Comparison of ENCODE assay signal across 16 cellular contexts in genomic region chr16:77227745-77228144, GRCh38. TPM values are rescaled to one million over a fixed set of nuclear protein-coding genes. Genes with fewer than 3 reads are reported as not detected.
A peak's percentile ranks its signal among the peaks of the same experiment; 100 is the strongest.
DNase-seq lines count a peak whose midpoint lies in the region; ATAC-seq and TF ChIP-seq lines count a peak whose summit lies in the region.
"Had no signal": no experiment of that assay in that cellular context is flagged by ENCODE, and none has a peak within 500 bp of the region (broad histone marks: within the 10 kb centered on the region; RNA-seq: fewer than 3 reads in every experiment).

No MANE protein-coding gene starts in this region.

- no peaks in the 10 kb centered on the region for H3K4me1 ChIP-seq in tibial nerve
- peaks cover 4% of the 10 kb centered on the region for H3K4me1 ChIP-seq in osteoblast (ENCODE audit: insufficient read depth, low read length)

- no peak overlapping the region for H3K4me3 ChIP-seq in tibial nerve
- H3K4me3 ChIP-seq in osteoblast (ENCODE audit: insufficient read depth, low read length), result no peak overlapping the region

- no peak overlapping the region for H3K4me2 ChIP-seq in osteoblast (ENCODE audit: insufficient read depth, low read length)

- 81 to 90% methylated on average over 5 of the region's 5 CpGs for WGBS in tibial nerve, 2 donors

- H3K27ac ChIP-seq in tibial nerve (no peak overlapping the region), osteoblast (ENCODE audit: low read depth, low read length) (no peak overlapping the region)

- TF ChIP-seq EP300 in tibial nerve (IDR thresholded peaks at IDR 0.05), result no peak

- ATAC-seq in GM18505 (IDR thresholded peaks at IDR 0.05; ENCODE audit: unreplicated experiment) (peak; percentile 82), GM19035 (IDR thresholded peaks at IDR 0.05; ENCODE audit: unreplicated experiment) (peak; percentile 74), HG02763 (IDR thresholded peaks at IDR 0.05; ENCODE audit: unreplicated experiment) (peak; percentile 65), HG03520 (IDR thresholded peaks at IDR 0.05; ENCODE audit: unreplicated experiment) (peak; percentile 78)
- ATAC-seq: left colon had no signal

- TF ChIP-seq CTCF in tibial nerve (IDR thresholded peaks at IDR 0.05) (no peak), osteoblast (IDR thresholded peaks at IDR 0.05; ENCODE audit: extremely low read depth, low read depth, low read length) (no peak)

- DNase-seq in HK-2 (ENCODE audit: unreplicated experiment), result no peak
- DNase-seq in mucosa of gallbladder (ENCODE audit: low spot score), result no peak
- DNase-seq in tibial nerve (ENCODE audit: low spot score in 2 of 2), result no peak
- no peak for DNase-seq in osteoblast (ENCODE audit: insufficient read length, low spot score, missing footprints)
- DNase-seq: activated gamma-delta T cell treated with Interleukin-2 at 50 U/mL for 16 hours; glutamatergic neuron; left colon; naive B cell; NCI-H1048; NCI-H345; stimulated activated CD4-positive, alpha-beta T cell treated with anti-CD3 and anti-CD28 coated beads, Interleukin-4, amount 100 ng/mL, for 4 hours; SW 1271 had no signal

- TF ChIP-seq POLR2A in GM18505 (IDR thresholded peaks at IDR 0.05; ENCODE audit: borderline replicate concordance, extremely low read depth, insufficient read depth, insufficient read length), result no peak
- no peak for TF ChIP-seq POLR2A in tibial nerve (IDR thresholded peaks at IDR 0.05)

- no peak overlapping the region for H2AFZ ChIP-seq in osteoblast (ENCODE audit: low read length)

- H3K36me3 ChIP-seq in tibial nerve (no peaks in the 10 kb centered on the region), osteoblast (ENCODE audit: insufficient read depth, low read length) (no peaks in the 10 kb centered on the region)

- H3K9me3 ChIP-seq in tibial nerve (no peaks in the 10 kb centered on the region), osteoblast (ENCODE audit: low read depth, low read length) (no peaks in the 10 kb centered on the region)

- no peaks in the 10 kb centered on the region for H3K27me3 ChIP-seq in tibial nerve
- H3K27me3 ChIP-seq in osteoblast (ENCODE audit: insufficient read depth, low read length), result peaks cover 21% of the 10 kb centered on the region

- H4K20me1 ChIP-seq in osteoblast (ENCODE audit: insufficient read depth, low read length), result no peaks in the 10 kb centered on the region

- no peaks in the 10 kb centered on the region for H3K79me2 ChIP-seq in osteoblast (ENCODE audit: insufficient read depth, low read length)

RNA-seq across cellular contexts. Expression of gene SYCE1L, which starts 28.5 kb away (rescaled TPM):
- 2.3 TPM for total RNA-seq in mucosa of gallbladder
- 1 to 10 TPM in 1 of 4 donors, not detected in 3; 4.8 TPM for total RNA-seq in tibial nerve
- not detected in 2 replicates for total RNA-seq in osteoblast

RNA-seq across cellular contexts. Expression of gene MON1B, which starts 36.8 kb away (rescaled TPM):
- total RNA-seq in mucosa of gallbladder (86.3 TPM), tibial nerve (10 to 100 TPM; 30.6 to 38.4 (median 34.0) TPM), osteoblast (18.0 and 19.5 TPM in 2 replicates)
